ENCODE assay signal across 23 cellular contexts in genomic region chr2:105427485-105427884, GRCh38. TPM values are rescaled to one million over a fixed set of nuclear protein-coding genes. Genes with fewer than 3 reads are reported as not detected.
DNase-seq lines count a peak whose midpoint lies in the region; ATAC-seq and TF ChIP-seq lines count a peak whose summit lies in the region.
"Had no signal": no experiment of that assay in that cellular context is flagged by ENCODE, and none has a peak within 500 bp of the region (broad histone marks: within the 10 kb centered on the region; RNA-seq: fewer than 3 reads in every experiment).

No MANE protein-coding gene starts in this region.

- no peak overlapping the region for H3K23ac ChIP-seq in mesenchymal stem cell (ENCODE audit: low read length in 2 of 2)

- 27% methylated on average over 4 of the region's 4 CpGs for WGBS in HUES64
- 75% methylated on average over 3 of the region's 4 CpGs for WGBS in mesenchymal stem cell
- 87 to 88% methylated on average over 4 of the region's 4 CpGs for WGBS in sigmoid colon, 2 donors

- H3K79me2 ChIP-seq in GM23338 (replicated peaks; ENCODE audit: insufficient read depth), result no peaks in the 10 kb centered on the region

- H2BK12ac ChIP-seq in mesenchymal stem cell (ENCODE audit: low read length in 2 of 2), result peak overlapping the region in 1 of 2 experiments; percentile 42

- peak overlapping the region; percentile 75 for H3K27ac Mint-ChIP-seq in GM23338
- peak overlapping the region; percentile 17 for H3K27ac Mint-ChIP-seq in central memory CD8-positive, alpha-beta T cell (ENCODE audit: low read depth)
- no peak overlapping the region for H3K27ac Mint-ChIP-seq in activated T-cell treated with anti-CD3 and anti-CD28 coated beads, Interleukin-2, amount 50 U/mL, for 24 hours
- H3K27ac Mint-ChIP-seq in CD14-positive monocyte, result no peak overlapping the region
- H3K27ac Mint-ChIP-seq in stimulated activated naive CD8-positive, alpha-beta T cell treated with anti-CD3 and anti-CD28 coated beads, Interleukin-15, amount 100 ng/mL, for 72 hours, result no peak overlapping the region

- H3K27me3 ChIP-seq in GM23338 (ENCODE audit: insufficient read depth), result no peaks in the 10 kb centered on the region
- no peaks in the 10 kb centered on the region for H3K27me3 ChIP-seq in HUES64 (ENCODE audit: insufficient read depth, low read length)
- H3K27me3 ChIP-seq in mesenchymal stem cell (ENCODE audit: control insufficient read depth in 1 of 2, insufficient read depth in 1 of 2, low read length in 2 of 2), result peaks cover 0 to 52% of the 10 kb centered on the region in 2 experiments
- no peaks in the 10 kb centered on the region for H3K27me3 ChIP-seq in sigmoid colon
- H3K27me3 ChIP-seq: body of pancreas had no signal

- H3K4me1 ChIP-seq in GM23338 (ENCODE audit: insufficient read depth) (peaks cover 23% of the 10 kb centered on the region), HUES64 (ENCODE audit: insufficient read depth, low read length) (peaks cover 21% of the 10 kb centered on the region), mesenchymal stem cell (ENCODE audit: control insufficient read depth, insufficient read depth, low read depth, low read length) (no peaks in the 10 kb centered on the region), sigmoid colon (peaks cover 0 to 14% (median 13%) of the 10 kb centered on the region in 4 donors)
- H3K4me1 ChIP-seq: body of pancreas had no signal

- peak; percentile 87 for ATAC-seq in GM23338
- no peak for ATAC-seq in central memory CD8-positive, alpha-beta T cell (replicated peaks; ENCODE audit: extremely low read depth, poor library complexity, severe bottlenecking)
- no peak for ATAC-seq in stimulated activated naive CD8-positive, alpha-beta T cell treated with anti-CD3 and anti-CD28 coated beads, Interleukin-15, amount 100 ng/mL, for 72 hours
- ATAC-seq: body of pancreas had no signal

- H3K4me2 ChIP-seq in GM23338, result peak overlapping the region; percentile 54
- no peak overlapping the region for H3K4me2 ChIP-seq in mesenchymal stem cell (ENCODE audit: low read length, poor library complexity, severe bottlenecking)

- H3K27me3 Mint-ChIP-seq in GM23338 (ENCODE audit: insufficient read depth, low read depth, poor library complexity), result peaks cover 6% of the 10 kb centered on the region
- peaks cover 27% of the 10 kb centered on the region for H3K27me3 Mint-ChIP-seq in central memory CD8-positive, alpha-beta T cell
- H3K27me3 Mint-ChIP-seq in activated T-cell treated with anti-CD3 and anti-CD28 coated beads, Interleukin-2, amount 50 U/mL, for 24 hours, result peaks cover 7% of the 10 kb centered on the region
- peaks cover 9 to 11% (median 10%) of the 10 kb centered on the region in 3 donors for H3K27me3 Mint-ChIP-seq in CD14-positive monocyte (ENCODE audit: low read depth in 3 of 3)
- peaks cover 34% of the 10 kb centered on the region for H3K27me3 Mint-ChIP-seq in stimulated activated naive CD8-positive, alpha-beta T cell treated with anti-CD3 and anti-CD28 coated beads, Interleukin-15, amount 100 ng/mL, for 72 hours

- no peak for TF ChIP-seq POLR2A in sigmoid colon (IDR thresholded peaks at IDR 0.05)

- intact Hi-C loops in sigmoid colon (cut with DNase I), result no loop called here
- intact Hi-C loops in CD14-positive monocyte (cut with micrococcal nuclease), result no loop called here

- H3K18ac ChIP-seq in mesenchymal stem cell (ENCODE audit: low read depth in 1 of 2, low read length in 2 of 2), result peak overlapping the region in 1 of 2 experiments; percentile 73

- peak overlapping the region; percentile 24 to 37 for H3K4ac ChIP-seq in mesenchymal stem cell (ENCODE audit: low read depth in 1 of 2, low read length in 2 of 2)

- H3K27ac ChIP-seq in GM23338 (ENCODE audit: low read depth) (no peak overlapping the region; the same call in 1 of the 2 replicates), HUES64 (ENCODE audit: low read depth, low read length) (peak overlapping the region; percentile 74; the same call in 1 of the 2 replicates), mesenchymal stem cell (ENCODE audit: low read length, poor library complexity, severe bottlenecking) (no peak overlapping the region), sigmoid colon (no peak overlapping the region)
- H3K27ac ChIP-seq: body of pancreas had no signal

- H3K9me3 Mint-ChIP-seq in GM23338, result no peaks in the 10 kb centered on the region; the same call in 2 of the 3 replicates
- peaks cover 5% of the 10 kb centered on the region for H3K9me3 Mint-ChIP-seq in central memory CD8-positive, alpha-beta T cell
- no peaks in the 10 kb centered on the region for H3K9me3 Mint-ChIP-seq in activated T-cell treated with anti-CD3 and anti-CD28 coated beads, Interleukin-2, amount 50 U/mL, for 24 hours
- peaks cover 0 to 12% (median 1%) of the 10 kb centered on the region in 7 donors for H3K9me3 Mint-ChIP-seq in CD14-positive monocyte
- H3K9me3 Mint-ChIP-seq in stimulated activated naive CD8-positive, alpha-beta T cell treated with anti-CD3 and anti-CD28 coated beads, Interleukin-15, amount 100 ng/mL, for 72 hours, result no peaks in the 10 kb centered on the region

- H3K4me3 ChIP-seq in GM23338 (no peak overlapping the region), HUES64 (ENCODE audit: low read length) (no peak overlapping the region), mesenchymal stem cell (ENCODE audit: insufficient read depth in 1 of 2, low read depth in 1 of 2, low read length in 2 of 2) (no peak overlapping the region), sigmoid colon (no peak overlapping the region)
- H3K4me3 ChIP-seq: body of pancreas, prostate gland, skin epidermis had no signal

- H2BK120ac ChIP-seq in mesenchymal stem cell (ENCODE audit: low read depth, low read length), result no peak overlapping the region

- H3K4me3 Mint-ChIP-seq in GM23338 (peak overlapping the region; percentile 8; the same call in 1 of the 3 replicates), CD14-positive monocyte (no peak overlapping the region)
- H3K4me3 Mint-ChIP-seq in central memory CD8-positive, alpha-beta T cell, result peak overlapping the region; percentile 55
- H3K4me3 Mint-ChIP-seq in activated T-cell treated with anti-CD3 and anti-CD28 coated beads, Interleukin-2, amount 50 U/mL, for 24 hours, result no peak overlapping the region
- peak overlapping the region in 1 of 2 donors; percentile 77 for H3K4me3 Mint-ChIP-seq in stimulated activated naive CD8-positive, alpha-beta T cell treated with anti-CD3 and anti-CD28 coated beads, Interleukin-15, amount 100 ng/mL, for 72 hours

- no peak overlapping the region for H4K91ac ChIP-seq in mesenchymal stem cell (ENCODE audit: low read length)

- H3K9ac ChIP-seq in HUES64 (ENCODE audit: low read depth, low read length) (no peak overlapping the region), mesenchymal stem cell (ENCODE audit: low read length) (no peak overlapping the region)

- no peak overlapping the region for H2BK5ac ChIP-seq in mesenchymal stem cell (ENCODE audit: low read depth, low read length, poor library complexity, severe bottlenecking)

- H2AFZ ChIP-seq in GM23338 (no peak overlapping the region), mesenchymal stem cell (ENCODE audit: low read depth, low read length) (no peak overlapping the region)

- no peak overlapping the region for H2AK5ac ChIP-seq in mesenchymal stem cell (ENCODE audit: low read length, severe bottlenecking)

- DNase-seq in GM23338 (ENCODE audit: low spot score), result peak; percentile 48
- DNase-seq in central memory CD8-positive, alpha-beta T cell (ENCODE audit: low spot score in 2 of 2), result no peak
- DNase-seq in mesenchymal stem cell, result no peak
- no peak for DNase-seq in sigmoid colon
- DNase-seq in activated T-cell treated with anti-CD3 and anti-CD28 coated beads, Interleukin-2, amount 50 U/mL, for 24 hours, result no peak
- DNase-seq in CD14-positive monocyte (ENCODE audit: low spot score), result no peak
- no peak for DNase-seq in stimulated activated naive CD8-positive, alpha-beta T cell treated with anti-CD3 and anti-CD28 coated beads, Interleukin-15, amount 100 ng/mL, for 72 hours
- DNase-seq: activated CD4-positive, alpha-beta T cell treated with anti-CD3 and anti-CD28 coated beads for 1 hour; activated naive CD4-positive, alpha-beta T cell treated with Interleukin-2 at 50 U/mL for 16 hours; activated T-cell treated with anti-CD3 and anti-CD28 coated beads, Interleukin-2, amount 50 U/mL, for 1 hour; body of pancreas; cortex of kidney; DMS53; GDM1; NCI-H1105; NCI-H2029 treated with DMSO at 0.1 percent for 48 hours; OCI-M1; SIG-M5; stimulated activated CD4-positive, alpha-beta T cell treated with anti-CD3 and anti-CD28 coated beads, Interleukin-2, amount 100 ng/mL, for 24 hours had no signal

- H3K36me3 ChIP-seq in GM23338 (ENCODE audit: insufficient read depth), result no peaks in the 10 kb centered on the region
- H3K36me3 ChIP-seq in HUES64 (ENCODE audit: insufficient read depth, low read length), result no peaks in the 10 kb centered on the region
- no peaks in the 10 kb centered on the region for H3K36me3 ChIP-seq in mesenchymal stem cell (ENCODE audit: control insufficient read depth in 1 of 2, insufficient read depth in 2 of 2, low read depth in 1 of 2, low read length in 2 of 2)
- H3K36me3 ChIP-seq in sigmoid colon, result no peaks in the 10 kb centered on the region
- H3K36me3 ChIP-seq: prostate gland had no signal

- H3K4me1 Mint-ChIP-seq in GM23338 (peaks cover 30% of the 10 kb centered on the region), CD14-positive monocyte (peaks cover 5% of the 10 kb centered on the region)
- peaks cover 19% of the 10 kb centered on the region for H3K4me1 Mint-ChIP-seq in central memory CD8-positive, alpha-beta T cell
- peaks cover 20% of the 10 kb centered on the region for H3K4me1 Mint-ChIP-seq in activated T-cell treated with anti-CD3 and anti-CD28 coated beads, Interleukin-2, amount 50 U/mL, for 24 hours (ENCODE audit: low read depth)
- peaks cover 32% of the 10 kb centered on the region for H3K4me1 Mint-ChIP-seq in stimulated activated naive CD8-positive, alpha-beta T cell treated with anti-CD3 and anti-CD28 coated beads, Interleukin-15, amount 100 ng/mL, for 72 hours

- H3K79me1 ChIP-seq in mesenchymal stem cell (replicated peaks; ENCODE audit: low read length, poor library complexity, severe bottlenecking), result no peaks in the 10 kb centered on the region

- TF ChIP-seq EP300 in sigmoid colon (IDR thresholded peaks at IDR 0.05), result no peak

- H3K36me3 Mint-ChIP-seq in GM23338 (ENCODE audit: low read depth), result 0 out of 3 replicates have a peak, but pooled peaks cover 4% of the 10 kb centered on the region
- peaks cover 2% of the 10 kb centered on the region for H3K36me3 Mint-ChIP-seq in central memory CD8-positive, alpha-beta T cell (ENCODE audit: insufficient read depth)
- no peaks in the 10 kb centered on the region for H3K36me3 Mint-ChIP-seq in activated T-cell treated with anti-CD3 and anti-CD28 coated beads, Interleukin-2, amount 50 U/mL, for 24 hours (ENCODE audit: low read depth)
- no peaks in the 10 kb centered on the region for H3K36me3 Mint-ChIP-seq in CD14-positive monocyte
- H3K36me3 Mint-ChIP-seq: CD8-positive, alpha-beta memory T cell had no signal

- no peaks in the 10 kb centered on the region for H3F3A ChIP-seq in GM23338 (replicated peaks; ENCODE audit: low read depth)

- H4K8ac ChIP-seq in mesenchymal stem cell (ENCODE audit: low read length), result no peak overlapping the region

- TF ChIP-seq CTCF in GM23338 (conservative IDR thresholded peaks at IDR 0.05; ENCODE audit: low read depth in 2 of 2), result no peak
- TF ChIP-seq CTCF in sigmoid colon (IDR thresholded peaks at IDR 0.05), result no peak
- TF ChIP-seq CTCF in CD14-positive monocyte (IDR thresholded peaks at IDR 0.05), result no peak

- no peaks in the 10 kb centered on the region for H4K20me1 ChIP-seq in GM23338 (replicated peaks; ENCODE audit: insufficient read depth)

- H3K9me3 ChIP-seq in HUES64 (ENCODE audit: insufficient read depth, low read depth, low read length), result no peaks in the 10 kb centered on the region
- peaks cover 11% of the 10 kb centered on the region for H3K9me3 ChIP-seq in mesenchymal stem cell (ENCODE audit: control insufficient read depth, low read length)
- no peaks in the 10 kb centered on the region for H3K9me3 ChIP-seq in sigmoid colon
- H3K9me3 ChIP-seq: body of pancreas, prostate gland had no signal

- H2BK15ac ChIP-seq in mesenchymal stem cell (ENCODE audit: low read depth, poor library complexity, severe bottlenecking), result no peak overlapping the region

- H3K14ac ChIP-seq in mesenchymal stem cell (ENCODE audit: low read length in 2 of 2), result peak overlapping the region in 1 of 2 experiments; percentile 15

- 0 out of 2 replicates have a peak, but pooled peaks cover 4% of the 10 kb centered on the region for H3K9me2 ChIP-seq in GM23338 (ENCODE audit: insufficient read depth)

RNA-seq across cellular contexts. Expression of gene FHL2, which starts 28.6 kb away (rescaled TPM):
- total RNA-seq in GM23338 (2014; rRNA removed; shearing (Covaris generic)), result 30.9 and 35.7 TPM in 2 replicates
- polyA plus RNA-seq in GM23338 (2016; fragmentation: Nextera tagmentation; extraction: Ambion mirVana) (27.2 and 29.0 TPM in 2 replicates), sigmoid colon (100 to 1,000 TPM in 2 of 3 donors, 10 to 100 TPM in 1; 98.8 to 210 (median 123) TPM), CD14-positive monocyte (under 1 TPM; 0.03 TPM)
- polyA plus RNA-seq in HUES64 (2013, experiment 1 of 2), result 32.6 TPM
- 28.5 TPM for polyA plus RNA-seq in HUES64 (2013, experiment 2 of 2)
- polyA plus RNA-seq in mesenchymal stem cell (2013, experiment 1 of 2), result 258 TPM
- polyA plus RNA-seq in mesenchymal stem cell (2013, experiment 2 of 2), result 261 TPM
- total RNA-seq in sigmoid colon, result 100 to 1,000 TPM in 1 of 4 donors, 10 to 100 TPM in 3; 62.0 to 123 (median 77.6) TPM

Comparison
In these comparisons a context has a peak if more than half of its experiments do, and no peak if none do; other contexts are left out.
1. H3K27ac Mint-ChIP-seq: peak in GM23338 (single experiment) and central memory CD8-positive, alpha-beta T cell (single experiment); none in activated T-cell treated with anti-CD3 and anti-CD28 coated beads, Interleukin-2, amount 50 U/mL, for 24 hours (single experiment), CD14-positive monocyte (0 of 7) and stimulated activated naive CD8-positive, alpha-beta T cell treated with anti-CD3 and anti-CD28 coated beads, Interleukin-15, amount 100 ng/mL, for 72 hours (0 of 2).
2. H3K4me3 Mint-ChIP-seq: peak in GM23338 (single experiment) and central memory CD8-positive, alpha-beta T cell (single experiment); none in activated T-cell treated with anti-CD3 and anti-CD28 coated beads, Interleukin-2, amount 50 U/mL, for 24 hours (single experiment) and CD14-positive monocyte (0 of 2).
3. RNA of gene FHL2, which starts 28.6 kb away (polyA plus RNA-seq): 98.8 to 210 TPM in sigmoid colon and 27.2 to 29.0 TPM in GM23338; 0.03 TPM in CD14-positive monocyte; every median in the first group is over 10 times any median in the second.